ENCODE assay signal across 1 cellular context in genomic region chr5:56215019-56215830, GRCh38.
TF ChIP-seq lines count a peak whose summit lies in the region.

No MANE protein-coding gene starts in this region.

TF ChIP-seq in HepG2, 621 proteins besides CTCF, POLR2A, EP300 and RAD21 (continued from another document):
- TF ChIP-seq ZHX2 (IDR thresholded peaks at IDR 0.05; ENCODE audit: low read depth) (no peak), ZHX2 (CRISPR knock-in tag; IDR thresholded peaks at IDR 0.05; ENCODE audit: borderline replicate concordance) (no peak), BRD4 (CRISPR knock-in tag; IDR thresholded peaks at IDR 0.05) (no peak), HOXA5 (CRISPR knock-in tag; IDR thresholded peaks at IDR 0.05) (no peak), NR3C1 (CRISPR knock-in tag; IDR thresholded peaks at IDR 0.05) (no peak), SRSF9 (IDR thresholded peaks at IDR 0.05; ENCODE audit: borderline replicate concordance, insufficient read depth, low read depth, low read length, poor library complexity, severe bottlenecking) (no peak), ZC3H13 (CRISPR knock-in tag; IDR thresholded peaks at IDR 0.05) (no peak)
TF ChIP-seq in HepG2: peak in this region for 89.
